8 cellular contexts compared by ENCODE assay signal in genomic region chr19:2552859-2553258, GRCh38.
DNase-seq lines count a peak whose midpoint lies in the region; FAIRE-seq and TF ChIP-seq lines count a peak whose summit lies in the region.

No MANE protein-coding gene starts in this region.

- peak overlapping the region; percentile 59 for H2AFZ ChIP-seq in OCI-LY7 (ENCODE audit: low read length)

- no peak for TF ChIP-seq POLR2A in H54 (IDR thresholded peaks at IDR 0.05; ENCODE audit: low read depth, low read length)
- TF ChIP-seq POLR2A in ovary (IDR thresholded peaks at IDR 0.05) = no peak

- H3K4me2 ChIP-seq in OCI-LY7 (ENCODE audit: low read length) = peak overlapping the region; percentile 75

- no peaks in the 10 kb centered on the region for H3K27me3 ChIP-seq in ovary

- 58 to 59% (median 59%) methylated on average over 11 of the region's 11 CpGs for WGBS in ovary, 3 donors

- H3K9me2 ChIP-seq in OCI-LY7 (ENCODE audit: insufficient read depth, low read length) = no peaks in the 10 kb centered on the region

- no TSS peak for BruUV-seq in OCI-LY7 (replicated peaks; lab: Mats Ljungman, UMichigan)

- TF ChIP-seq CTCF in OCI-LY7 (conservative IDR thresholded peaks at IDR 0.05; ENCODE audit: low read length) (no peak), ovary (IDR thresholded peaks at IDR 0.05) (no peak)

- POLR2A ChIA-PET in OCI-LY7 (lab: Charles Lee) = interaction anchor here (0.8 to 1.3 kb wide), 3 partner anchors 35 to 77 kb away, joined by 4 to 6 read pairs (median 5); partner anchors contain the start of gene GADD45B

- H3K36me3 ChIP-seq in OCI-LY7 (ENCODE audit: insufficient read depth, low read length) = no peaks in the 10 kb centered on the region
- H3K36me3 ChIP-seq in ovary = no peaks in the 10 kb centered on the region

- H4K20me1 ChIP-seq in OCI-LY7 (ENCODE audit: insufficient read depth, low read length) = no peaks in the 10 kb centered on the region

- TF ChIP-seq EP300 in ovary (IDR thresholded peaks at IDR 0.05) = no peak

- H3K4me1 ChIP-seq in OCI-LY7 (ENCODE audit: insufficient read depth, low read length, poor library complexity, severe bottlenecking) (peaks cover 9% of the 10 kb centered on the region), ovary (ENCODE audit: insufficient read depth) (peaks cover 2% of the 10 kb centered on the region)

- no peak for FAIRE-seq in H54 (lab: Jason Lieb, UNC)

- DNase-seq in EL (peak; percentile 28), H54 (ENCODE audit: insufficient read length, low spot score) (peak; percentile 48), OCI-LY7 (ENCODE audit: low spot score) (peak; percentile 78), ovary (no peak), DMS79 treated with DMSO at 0.1 percent for 48 hours (lab: John Stamatoyannopoulos, UW) (no peak), NCI-H69 (lab: John Stamatoyannopoulos, UW) (no peak), superior temporal gyrus (ENCODE audit: extremely low spot score) (no peak)
- peak; percentile 54 for DNase-seq in activated naive CD4-positive, alpha-beta T cell treated with anti-CD3 and anti-CD28 coated beads, Interleukin-2, amount 50 U/mL, for 16 hours

- H3K9me3 ChIP-seq in OCI-LY7 (ENCODE audit: low read length) (no peaks in the 10 kb centered on the region), ovary (no peaks in the 10 kb centered on the region)

- H3K27ac ChIP-seq in OCI-LY7 (ENCODE audit: low read depth, low read length, poor library complexity, severe bottlenecking) = peak overlapping the region; percentile 69
- no peak overlapping the region for H3K27ac ChIP-seq in ovary

- intact Hi-C loops in OCI-LY7 (cut with micrococcal nuclease; ENCODE audit: unreplicated experiment) = no loop called here
- intact Hi-C loops in ovary (cut with DNase I) = no loop called here

- CTCF ChIA-PET in OCI-LY7 (lab: Charles Lee; ENCODE audit: unreplicated experiment) = no interaction called here

- no peaks in the 10 kb centered on the region for H3K79me2 ChIP-seq in OCI-LY7 (ENCODE audit: insufficient read depth, low read depth, low read length)

- H3K4me3 ChIP-seq in OCI-LY7 (ENCODE audit: low read depth, low read length, poor library complexity, severe bottlenecking) = peak overlapping the region; percentile 62
- peak overlapping the region; percentile 6 for H3K4me3 ChIP-seq in ovary

Comparison
In these comparisons a context has a peak if more than half of its experiments do, and no peak if none do; other contexts are left out.
1. DNase-seq: peak in EL (single experiment), H54 (single experiment), OCI-LY7 (single experiment) and activated naive CD4-positive, alpha-beta T cell treated with anti-CD3 and anti-CD28 coated beads, Interleukin-2, amount 50 U/mL, for 16 hours (single experiment); none in ovary (0 of 5), DMS79 treated with DMSO at 0.1 percent for 48 hours (single experiment), NCI-H69 (single experiment) and superior temporal gyrus (single experiment).